In the genomic region with DNA sequence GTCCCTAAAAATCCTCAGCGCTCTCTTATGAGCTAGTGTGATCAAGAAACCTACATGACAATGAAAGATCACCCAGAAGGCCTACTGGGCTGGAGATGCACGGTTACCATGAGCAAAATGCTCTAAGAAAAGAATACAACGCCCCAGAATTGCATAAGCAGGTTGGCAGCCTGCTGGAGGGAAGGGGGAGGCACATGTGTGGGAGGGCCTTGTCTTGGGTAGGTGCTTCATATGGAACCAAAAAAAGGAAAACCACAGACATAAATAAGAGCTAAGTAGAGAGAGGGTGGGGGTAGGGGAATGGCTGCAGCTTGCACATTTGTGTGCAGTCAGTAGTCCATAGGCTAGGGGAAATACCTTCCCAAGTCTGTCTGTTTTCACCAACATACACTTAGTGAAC, we compare ENCODE assay signal across 10 cellular contexts. TPM values are rescaled to one million over a fixed set of nuclear protein-coding genes. Genes with fewer than 3 reads are reported as not detected.
DNase-seq lines count a peak whose midpoint lies in the region; FAIRE-seq and TF ChIP-seq lines count a peak whose summit lies in the region.
"Had no signal": no experiment of that assay in that cellular context is flagged by ENCODE, and none has a peak within 500 bp of the region (broad histone marks: within the 10 kb centered on the region; RNA-seq: fewer than 3 reads in every experiment).

No MANE protein-coding gene starts in this region.

- H3K27ac Mint-ChIP-seq in glutamatergic neuron (ENCODE audit: unreplicated experiment): no peak overlapping the region

- 37 to 39% methylated on average over 3 of the region's 3 CpGs for WGBS in lower leg skin, 2 donors

- H3K9me3 Mint-ChIP-seq in glutamatergic neuron (ENCODE audit: unreplicated experiment): peaks cover 5% of the 10 kb centered on the region

- no peak for DNase-seq in GM12892 (ENCODE audit: insufficient read length)
- DNase-seq in Jurkat, Clone E6-1 (ENCODE audit: low read depth, low spot score): peak; percentile 76
- peak; percentile 35 to 39 for DNase-seq in activated CD4-positive, alpha-beta T cell treated with anti-CD3 and anti-CD28 coated beads for 4 hours
- DNase-seq in inferior parietal cortex (ENCODE audit: extremely low spot score): peak; percentile 39
- DNase-seq in lower leg skin (ENCODE audit: low spot score in 2 of 2): no peak
- no peak for DNase-seq in kidney
- no peak for DNase-seq in posterior vena cava (ENCODE audit: low spot score)
- no peak for DNase-seq in glutamatergic neuron
- DNase-seq: NCI-H2029 treated with DMSO at 0.1 percent for 48 hours had no signal

- no peaks in the 10 kb centered on the region for H3K27me3 Mint-ChIP-seq in glutamatergic neuron (ENCODE audit: unreplicated experiment)

- H3K36me3 Mint-ChIP-seq in glutamatergic neuron (ENCODE audit: unreplicated experiment): no peaks in the 10 kb centered on the region

- H3K4me1 ChIP-seq in kidney (ENCODE audit: control insufficient read depth in 1 of 2, insufficient read depth in 1 of 2, low read depth in 1 of 2, low read length in 2 of 2): peaks cover 5 to 6% of the 10 kb centered on the region in 2 donors

- no peak overlapping the region for H3K9ac ChIP-seq in kidney (ENCODE audit: low read length in 2 of 2)

- TF ChIP-seq POLR2A in GM12892 (IDR thresholded peaks at IDR 0.05; ENCODE audit: low read depth, low read length): no peak
- no peak for TF ChIP-seq POLR2A in lower leg skin (IDR thresholded peaks at IDR 0.05)

- H3K4me3 Mint-ChIP-seq in glutamatergic neuron (ENCODE audit: unreplicated experiment): no peak overlapping the region

- no peak for TF ChIP-seq CTCF in lower leg skin (IDR thresholded peaks at IDR 0.05)
- no peak for TF ChIP-seq CTCF in kidney (IDR thresholded peaks at IDR 0.05; ENCODE audit: borderline replicate concordance, extremely low read depth, insufficient read depth)
- TF ChIP-seq CTCF in glutamatergic neuron (IDR thresholded peaks at IDR 0.05; ENCODE audit: partially characterized antibody, unreplicated experiment): no peak

- peaks cover 7 to 8% of the 10 kb centered on the region in 2 donors for H3K36me3 ChIP-seq in kidney (ENCODE audit: control insufficient read depth in 1 of 2, insufficient read depth in 2 of 2, low read length in 2 of 2)

- no peaks in the 10 kb centered on the region for H3K9me3 ChIP-seq in kidney (ENCODE audit: control insufficient read depth in 1 of 2, low read length in 2 of 2)

- no peaks in the 10 kb centered on the region for H3K4me1 Mint-ChIP-seq in glutamatergic neuron (ENCODE audit: low read depth, unreplicated experiment)

- no peak overlapping the region for H3K27ac ChIP-seq in kidney (ENCODE audit: low read depth in 2 of 2, low read length in 2 of 2)

- H3K4me3 ChIP-seq in Jurkat, Clone E6-1 (ENCODE audit: low read length): no peak overlapping the region
- H3K4me3 ChIP-seq in lower leg skin (ENCODE audit: low read depth, poor library complexity, severe bottlenecking): no peak overlapping the region
- H3K4me3 ChIP-seq in kidney (ENCODE audit: low read length in 2 of 2): no peak overlapping the region

- peak; percentile 75 for FAIRE-seq in GM12892 (lab: Jason Lieb, UNC)
- no peak for FAIRE-seq in kidney (lab: Jason Lieb, UNC)
- FAIRE-seq: islet of Langerhans had no signal

- intact Hi-C loops in lower leg skin (cut with DNase I; ENCODE audit: low total_unique reads) (loop anchor here (5.0 kb wide), 1 partner anchor 92 kb away; the partner anchor contains the start of gene ESAM), kidney (cut with DNase I) (loop anchor here (5.0 kb wide), 1 partner anchor 92 kb away; the partner anchor contains the start of gene ESAM), posterior vena cava (cut with DNase I) (loop anchor here in 1 of 2 donors (5.0 kb wide), 1 partner anchor 167 kb away; no protein-coding TSS in a partner anchor)

RNA-seq across cellular contexts. Expression of gene SIAE, which starts 2.8 kb away (rescaled TPM):
- polyA plus RNA-seq in GM12892 (2012; ENCODE audit: missing spikeins): 4.3 TPM
- polyA plus RNA-seq in Jurkat, Clone E6-1 (2012; ENCODE audit: insufficient read depth, insufficient read length): 1.8 TPM
- total RNA-seq in lower leg skin (1 to 10 TPM; 4.1 to 6.4 (median 6.1) TPM), kidney (59.7 TPM), posterior vena cava (10 to 100 TPM in 1 of 2 donors, 1 to 10 TPM in 1; 6.4 to 16.8 TPM), glutamatergic neuron (ENCODE audit: unreplicated experiment) (4.5 TPM)
- 53.2 TPM for polyA plus RNA-seq in kidney (ENCODE audit: insufficient read depth, low read depth, low replicate concordance)

RNA-seq across cellular contexts. Expression of gene SPA17, which starts 3.0 kb away (rescaled TPM):
- 8.2 TPM for polyA plus RNA-seq in GM12892 (2012; ENCODE audit: missing spikeins)
- polyA plus RNA-seq in Jurkat, Clone E6-1 (2012; ENCODE audit: insufficient read depth, insufficient read length): 11.6 TPM
- total RNA-seq in lower leg skin: 1 to 10 TPM; 1.9 to 6.2 (median 2.9) TPM
- total RNA-seq in kidney: 10.7 TPM
- polyA plus RNA-seq in kidney (ENCODE audit: insufficient read depth, low read depth, low replicate concordance): 23.7 TPM
- 1 to 10 TPM; 3.4 to 4.0 TPM for total RNA-seq in posterior vena cava
- total RNA-seq in glutamatergic neuron (ENCODE audit: unreplicated experiment): 4.6 TPM

RNA-seq across cellular contexts. Expression of gene TBRG1, which starts 48.1 kb away (rescaled TPM):
- 18.5 TPM for polyA plus RNA-seq in GM12892 (2012; ENCODE audit: missing spikeins)
- 46.9 TPM for polyA plus RNA-seq in Jurkat, Clone E6-1 (2012; ENCODE audit: insufficient read depth, insufficient read length)
- total RNA-seq in lower leg skin (10 to 100 TPM; 13.9 to 24.9 (median 17.9) TPM), kidney (35.6 TPM), posterior vena cava (10 to 100 TPM; 27.0 to 30.2 TPM), glutamatergic neuron (ENCODE audit: unreplicated experiment) (35.3 TPM)
- 23.3 TPM for polyA plus RNA-seq in kidney (ENCODE audit: insufficient read depth, low read depth, low replicate concordance)

RNA-seq across cellular contexts. Expression of gene PANX3, which starts 59.5 kb away (rescaled TPM):
- not detected for polyA plus RNA-seq in GM12892 (2012; ENCODE audit: missing spikeins)
- not detected for polyA plus RNA-seq in Jurkat, Clone E6-1 (2012; ENCODE audit: insufficient read depth, insufficient read length)
- total RNA-seq in lower leg skin: not detected
- not detected for total RNA-seq in kidney
- not detected for polyA plus RNA-seq in kidney (ENCODE audit: insufficient read depth, low read depth, low replicate concordance)
- not detected for total RNA-seq in posterior vena cava
- not detected for total RNA-seq in glutamatergic neuron (ENCODE audit: unreplicated experiment)

Comparison
In these comparisons a context has a peak if more than half of its experiments do, and no peak if none do; other contexts are left out.
1. DNase-seq: peak in Jurkat, Clone E6-1 (single experiment), activated CD4-positive, alpha-beta T cell treated with anti-CD3 and anti-CD28 coated beads for 4 hours (2 of 2) and inferior parietal cortex (single experiment); none in GM12892 (single experiment), lower leg skin (0 of 2), kidney (single experiment), posterior vena cava (single experiment) and glutamatergic neuron (single experiment).